Comparison of ENCODE assay signal across 28 cellular contexts in the genomic region with DNA sequence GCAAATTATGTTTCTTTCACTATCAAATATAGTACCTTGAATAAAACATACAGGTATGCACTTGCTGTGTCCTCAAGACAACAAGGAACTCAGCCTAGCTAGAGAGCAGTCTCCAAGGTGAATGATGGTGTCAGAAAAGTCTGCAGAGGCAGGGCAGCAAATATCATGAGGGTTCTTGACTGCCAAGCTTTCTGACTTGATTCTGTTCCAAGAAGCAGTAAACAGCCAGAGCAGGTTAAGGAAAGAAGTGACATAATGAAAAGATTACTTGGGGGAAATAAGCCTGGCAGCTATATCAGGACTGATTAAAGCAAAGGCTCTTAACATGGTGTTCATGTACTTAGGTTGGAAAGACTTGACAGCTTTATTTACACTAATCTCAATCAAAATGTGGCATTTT.
A peak's percentile ranks its signal among the peaks of the same experiment; 100 is the strongest.
DNase-seq lines count a peak whose midpoint lies in the region; ATAC-seq, FAIRE-seq and TF ChIP-seq lines count a peak whose summit lies in the region.
"Had no signal": no experiment of that assay in that cellular context is flagged by ENCODE, and none has a peak within 500 bp of the region (broad histone marks: within the 10 kb centered on the region; RNA-seq: fewer than 3 reads in every experiment).

No MANE protein-coding gene starts in this region.

- DNase-seq in NCI-H1436 (lab: John Stamatoyannopoulos, UW) (peak; percentile 54), NCI-H1436 treated with DMSO at 0.1 percent for 48 hours (lab: John Stamatoyannopoulos, UW) (no peak), body of pancreas (peak; percentile 12 to 38 (median 22)), pancreas (no peak), MG63 (no peak), NCI-H1694 (lab: John Stamatoyannopoulos, UW) (no peak)
- DNase-seq: activated CD4-positive, alpha-beta T cell treated with anti-CD3 and anti-CD28 coated beads for 4 hours; activated CD8-positive, alpha-beta T cell treated with anti-CD3 and anti-CD28 coated beads, Interleukin-2, amount 10 ng/mL, durations not matched to agents 7 days and 5 days; activated naive CD4-positive, alpha-beta T cell treated with anti-CD3 and anti-CD28 coated beads, Interleukin-2, amount 10 ng/mL, durations not matched to agents 7 days and 5 days; brain microvascular endothelial cell; DND-41; GF-D8; kidney glomerular epithelial cell; NCI-H187; NCI-H526 treated with DMSO at 0.1 percent for 48 hours; SIG-M5; sigmoid colon; stimulated activated CD4-positive, alpha-beta T cell treated with anti-CD3 and anti-CD28 coated beads, Interleukin-4, amount 100 ng/mL, for 1 hour; SW 1271 had no signal

- H3K4me3 ChIP-seq in body of pancreas (no peak overlapping the region), pancreas (no peak overlapping the region), MG63 (no peak overlapping the region)
- H3K4me3 ChIP-seq: gastroesophageal sphincter, neural progenitor cell, sigmoid colon, tibial nerve had no signal

- no peak overlapping the region for H3K27ac ChIP-seq in body of pancreas
- H3K27ac ChIP-seq in pancreas: no peak overlapping the region
- H3K27ac ChIP-seq: brain microvascular endothelial cell, C4-2B, gastroesophageal sphincter, neural progenitor cell, sigmoid colon, tibial nerve had no signal

- H3K4me1 ChIP-seq in body of pancreas (peaks cover 13% of the 10 kb centered on the region), pancreas (peaks cover 0 to 11% (median 6%) of the 10 kb centered on the region in 3 donors)
- H3K4me1 ChIP-seq: tibial nerve had no signal

- H3K36me3 ChIP-seq in body of pancreas (replicated peaks in 1 of 2; ENCODE audit: insufficient read depth in 1 of 2, low read depth in 2 of 2): no peaks in the 10 kb centered on the region
- no peaks in the 10 kb centered on the region for H3K36me3 ChIP-seq in pancreas
- H3K36me3 ChIP-seq in MG63: no peaks in the 10 kb centered on the region
- H3K36me3 ChIP-seq: brain microvascular endothelial cell, gastroesophageal sphincter, neural progenitor cell, sigmoid colon, tibial nerve had no signal

- no peaks in the 10 kb centered on the region for H3K27me3 ChIP-seq in body of pancreas
- H3K27me3 ChIP-seq in pancreas: no peaks in the 10 kb centered on the region
- H3K27me3 ChIP-seq in MG63: no peaks in the 10 kb centered on the region
- H3K27me3 ChIP-seq: brain microvascular endothelial cell, gastroesophageal sphincter, neural progenitor cell, sigmoid colon, tibial nerve had no signal

- no peak for TF ChIP-seq CTCF in body of pancreas (IDR thresholded peaks at IDR 0.05)
- TF ChIP-seq CTCF in pancreas (IDR thresholded peaks at IDR 0.05): no peak

- H3K9me3 ChIP-seq in body of pancreas: no peaks in the 10 kb centered on the region
- no peaks in the 10 kb centered on the region for H3K9me3 ChIP-seq in pancreas
- H3K9me3 ChIP-seq in MG63: no peaks in the 10 kb centered on the region
- H3K9me3 ChIP-seq: gastroesophageal sphincter, sigmoid colon, tibial nerve had no signal

- peak; percentile 75 for ATAC-seq in body of pancreas
- ATAC-seq in pancreas: peak; percentile 67 to 84 (median 78)
- no peak for ATAC-seq in HG03439 (IDR thresholded peaks at IDR 0.05; ENCODE audit: unreplicated experiment)
- no peak for ATAC-seq in HG03520 (IDR thresholded peaks at IDR 0.05; ENCODE audit: unreplicated experiment)
- ATAC-seq: activated CD8-positive, alpha-beta T cell treated with anti-CD3 and anti-CD28 coated beads, Interleukin-2, amount 10 ng/mL, durations not matched to agents 7 days and 5 days; gastroesophageal sphincter; HCT116; HepG2 had no signal

- intact Hi-C loops in body of pancreas (cut with DNase I): no loop called here
- intact Hi-C loops in pancreas (cut with DNase I): no loop called here

- TF ChIP-seq POLR2A in body of pancreas (IDR thresholded peaks at IDR 0.05): no peak

- FAIRE-seq in pancreas (lab: Jason Lieb, UNC): no peak
- FAIRE-seq: HepG2, RCC 7860 had no signal

Comparison
In these comparisons a context has a peak if more than half of its experiments do, and no peak if none do; other contexts are left out.
1. DNase-seq: peak in NCI-H1436 (single experiment) and body of pancreas (4 of 4); none in NCI-H1436 treated with DMSO at 0.1 percent for 48 hours (single experiment), pancreas (0 of 6), MG63 (single experiment) and NCI-H1694 (single experiment).
2. ATAC-seq: peak in body of pancreas (single experiment) and pancreas (4 of 4); none in HG03439 (single experiment) and HG03520 (single experiment).